1 cellular context compared by ENCODE assay signal in genomic region chr11:12288934-12289666, GRCh38.
TF ChIP-seq lines count a peak whose summit lies in the region.

No MANE protein-coding gene starts in this region.

TF ChIP-seq in HCT116, 20 proteins besides CTCF, POLR2A, EP300 and RAD21 (continued from another document):
- TF ChIP-seq REST (IDR thresholded peaks at IDR 0.05; ENCODE audit: low read depth) (no peak), TCF7L2 (IDR thresholded peaks at IDR 0.05; ENCODE audit: borderline replicate concordance, extremely low read depth, insufficient read depth, insufficient read length) (no peak), FOSL1 (IDR thresholded peaks at IDR 0.05; ENCODE audit: low read depth) (no peak), ELF1 (IDR thresholded peaks at IDR 0.05; ENCODE audit: borderline replicate concordance, low read depth) (no peak), YY1 (IDR thresholded peaks at IDR 0.05; ENCODE audit: extremely low read depth, insufficient replicate concordance, low read depth, low read length) (no peak), EGR1 (IDR thresholded peaks at IDR 0.05; ENCODE audit: low read depth) (no peak)
